ENCODE assay signal across 8 cellular contexts in genomic region chr12:49057888-49058287, GRCh38. TPM values are rescaled to one million over a fixed set of nuclear protein-coding genes. Genes with fewer than 3 reads are reported as not detected.
DNase-seq lines count a peak whose midpoint lies in the region; ATAC-seq and TF ChIP-seq lines count a peak whose summit lies in the region.

No MANE protein-coding gene starts in this region.

- H3K36me3 Mint-ChIP-seq in MCF 10A (ENCODE audit: insufficient read depth, unreplicated experiment): peaks cover 29% of the 10 kb centered on the region

- no peaks in the 10 kb centered on the region for H3F3A ChIP-seq in Loucy (ENCODE audit: low read depth)

- no TSS peak for BruUV-seq in MCF 10A (replicated peaks; lab: Mats Ljungman, UMichigan)

- no peaks in the 10 kb centered on the region for H3K27me3 Mint-ChIP-seq in MCF 10A (ENCODE audit: insufficient read depth, unreplicated experiment)

- intact Hi-C loops in MCF 10A (cut with micrococcal nuclease): no loop called here

- peak overlapping the region; percentile 99 for H3K4me2 ChIP-seq in Loucy (ENCODE audit: low read depth, low read length, poor library complexity, severe bottlenecking)

- H2AFZ ChIP-seq in Loucy (ENCODE audit: low read length): no peak overlapping the region

- no peaks in the 10 kb centered on the region for H3K9me3 Mint-ChIP-seq in MCF 10A (ENCODE audit: unreplicated experiment)

- H3K27me3 ChIP-seq in Loucy (ENCODE audit: insufficient read depth, low read length, poor library complexity, severe bottlenecking) (peaks cover 12% of the 10 kb centered on the region), muscle layer of duodenum (ENCODE audit: low read depth, low read length) (no peaks in the 10 kb centered on the region)

- peak overlapping the region; percentile 89 for H3K27ac Mint-ChIP-seq in MCF 10A (ENCODE audit: low read depth, unreplicated experiment)

- H3K4me3 Mint-ChIP-seq in MCF 10A (ENCODE audit: unreplicated experiment): peak overlapping the region; percentile 91

- peak overlapping the region; percentile 99 for H3K27ac ChIP-seq in C4-2B
- peak overlapping the region; percentile 94 for H3K27ac ChIP-seq in muscle layer of duodenum (ENCODE audit: low read length)

- H3K79me2 ChIP-seq in Loucy (ENCODE audit: insufficient read depth, low read length): peaks cover 86% of the 10 kb centered on the region

- CTCF ChIA-PET in MCF 10A (lab: Yijun Ruan, JAX): interaction anchor here (0.6 to 2.3 kb wide), 4 partner anchors 30 to 928 kb away, joined by 3 to 9 read pairs (median 4); no protein-coding TSS in a partner anchor

- H3K4me1 ChIP-seq in Loucy (ENCODE audit: insufficient read depth, low read length, poor library complexity, severe bottlenecking): peaks cover 30% of the 10 kb centered on the region
- H3K4me1 ChIP-seq in muscle layer of duodenum (ENCODE audit: control insufficient read depth in 1 of 2, insufficient read depth in 2 of 2, low read length in 2 of 2): peaks cover 31 to 48% of the 10 kb centered on the region in 2 donors

- H3K36me3 ChIP-seq in Loucy (ENCODE audit: insufficient read depth, low read length): peaks cover 24% of the 10 kb centered on the region
- peaks cover 22 to 23% of the 10 kb centered on the region in 2 donors for H3K36me3 ChIP-seq in muscle layer of duodenum (ENCODE audit: control insufficient read depth in 1 of 2, insufficient read depth in 2 of 2, low read length in 2 of 2)

- no peaks in the 10 kb centered on the region for H3K9me3 ChIP-seq in Loucy (ENCODE audit: insufficient read depth, low read depth, low read length)
- no peaks in the 10 kb centered on the region for H3K9me3 ChIP-seq in muscle layer of duodenum (ENCODE audit: control insufficient read depth in 1 of 2, low read length in 2 of 2)

- DNase-seq in MCF 10A (ENCODE audit: unreplicated experiment) (no peak), foreskin melanocyte (no peak), COLO668 (lab: John Stamatoyannopoulos, UW; ENCODE audit: unreplicated experiment) (no peak), dedifferentiated amniotic fluid mesenchymal stem cell (ENCODE audit: extremely low spot score) (no peak)

- POLR2A ChIA-PET in MCF 10A (lab: Yijun Ruan, JAX): interaction anchor here (0.7 to 5.1 kb wide), 12 partner anchors 9 to 208 kb away, joined by 3 to 58 read pairs (median 6); partner anchors contain the start of genes ARF3, LMBR1L, RHEBL1 and TUBA1A

- no peaks in the 10 kb centered on the region for H3K9me2 ChIP-seq in Loucy (replicated peaks; ENCODE audit: low read depth, low read length)

- peaks cover 30% of the 10 kb centered on the region for H3K4me1 Mint-ChIP-seq in MCF 10A (ENCODE audit: insufficient read depth, unreplicated experiment)

- no peak for ATAC-seq in GM21390 (IDR thresholded peaks at IDR 0.05; ENCODE audit: unreplicated experiment)

- peak overlapping the region; percentile 94 for H3K9ac ChIP-seq in Loucy (ENCODE audit: low read depth, low read length, poor library complexity, severe bottlenecking)

- peaks cover 70% of the 10 kb centered on the region for H4K20me1 ChIP-seq in Loucy (ENCODE audit: insufficient read depth, low read length, poor library complexity, severe bottlenecking)

- TF ChIP-seq CTCF in C4-2B (conservative IDR thresholded peaks at IDR 0.05) (no peak), Loucy (conservative IDR thresholded peaks at IDR 0.05; ENCODE audit: low read length) (no peak), MCF 10A (IDR thresholded peaks at IDR 0.05; ENCODE audit: unreplicated experiment) (no peak)

- peak overlapping the region; percentile 86 for H3K4me3 ChIP-seq in Loucy (ENCODE audit: low read length, poor library complexity, severe bottlenecking)
- peak overlapping the region; percentile 89 to 92 for H3K4me3 ChIP-seq in muscle layer of duodenum (ENCODE audit: low read depth in 1 of 2, low read length in 2 of 2)

RNA-seq across cellular contexts. Expression of gene KMT2D, which starts 2.7 kb away (rescaled TPM):
- 76.9 and 92.5 TPM in 2 replicates for total RNA-seq in MCF 10A (2022)

RNA-seq across cellular contexts. Expression of gene RHEBL1, which starts 11.9 kb away (rescaled TPM):
- 0.35 and 0.93 TPM in 2 replicates for total RNA-seq in MCF 10A (2022)

RNA-seq across cellular contexts. Expression of gene DHH, which starts 36.7 kb away (rescaled TPM):
- total RNA-seq in MCF 10A (2022): not detected in 2 replicates

RNA-seq across cellular contexts. Expression of gene PRKAG1, which starts 39.3 kb away (rescaled TPM):
- 80.3 and 84.6 TPM in 2 replicates for total RNA-seq in MCF 10A (2022)

RNA-seq across cellular contexts. Expression of gene LMBR1L, which starts 52.8 kb away (rescaled TPM):
- 27.8 and 35.7 TPM in 2 replicates for total RNA-seq in MCF 10A (2022)
